ENCODE assay signal across 1 cellular context in the genomic region with DNA sequence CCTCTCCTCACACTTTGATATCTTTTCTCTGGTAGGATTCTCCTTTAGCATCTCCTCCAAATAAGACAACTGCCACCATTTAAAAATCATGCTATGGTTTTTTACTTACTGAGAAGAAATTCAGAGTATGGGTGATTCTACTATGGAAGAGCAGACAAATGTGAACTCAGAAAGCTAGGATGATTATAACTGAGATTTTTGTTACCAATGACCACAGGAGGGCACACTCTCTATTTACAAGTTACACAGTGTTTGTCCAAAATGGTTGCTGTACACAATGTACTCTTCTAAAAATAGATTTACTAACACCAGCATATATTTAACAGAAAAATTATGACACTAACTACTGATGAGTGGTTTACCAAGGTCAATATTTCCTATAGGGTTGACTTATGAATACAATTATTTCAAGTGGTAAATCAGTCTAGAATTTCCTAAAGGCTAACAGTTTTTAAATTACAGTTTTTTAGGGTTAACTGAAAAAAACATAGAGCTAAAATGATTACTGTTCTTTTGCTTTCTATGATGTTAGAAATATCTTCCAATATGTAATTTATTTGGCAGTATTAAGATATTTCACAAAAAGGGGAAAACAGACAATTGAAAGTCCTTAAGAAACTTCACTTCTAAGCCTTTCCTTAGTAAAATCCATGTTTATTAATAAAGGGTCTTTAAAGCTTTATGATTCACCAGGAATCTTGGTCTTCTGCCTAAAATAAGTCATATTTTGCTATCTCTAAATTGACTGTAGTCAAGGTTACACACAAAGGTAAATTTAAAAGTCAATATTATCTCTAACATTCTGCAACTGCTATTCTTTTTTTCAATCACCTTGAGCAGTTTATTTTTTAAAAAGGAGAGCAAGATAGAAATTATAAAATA.
TF ChIP-seq lines count a peak whose summit lies in the region.

No MANE protein-coding gene starts in this region.

TF ChIP-seq in GM12878, 131 proteins besides CTCF, POLR2A, EP300 and RAD21 (continued from another document):
- TF ChIP-seq IRF5 (IDR thresholded peaks at IDR 0.05; ENCODE audit: borderline replicate concordance) (no peak), NKRF (conservative IDR thresholded peaks at IDR 0.05) (no peak), YY1 (IDR thresholded peaks at IDR 0.05; ENCODE audit: low read depth, low read length) (peak; percentile 76; the same call in 1 of the 2 replicates), TBL1XR1 (IDR thresholded peaks at IDR 0.05; ENCODE audit: low read depth, low read length) (no peak), FOXK2 (IDR thresholded peaks at IDR 0.05) (no peak), HCFC1 (IDR thresholded peaks at IDR 0.05; ENCODE audit: low read length) (no peak)
- TF ChIP-seq, protein P1, sequence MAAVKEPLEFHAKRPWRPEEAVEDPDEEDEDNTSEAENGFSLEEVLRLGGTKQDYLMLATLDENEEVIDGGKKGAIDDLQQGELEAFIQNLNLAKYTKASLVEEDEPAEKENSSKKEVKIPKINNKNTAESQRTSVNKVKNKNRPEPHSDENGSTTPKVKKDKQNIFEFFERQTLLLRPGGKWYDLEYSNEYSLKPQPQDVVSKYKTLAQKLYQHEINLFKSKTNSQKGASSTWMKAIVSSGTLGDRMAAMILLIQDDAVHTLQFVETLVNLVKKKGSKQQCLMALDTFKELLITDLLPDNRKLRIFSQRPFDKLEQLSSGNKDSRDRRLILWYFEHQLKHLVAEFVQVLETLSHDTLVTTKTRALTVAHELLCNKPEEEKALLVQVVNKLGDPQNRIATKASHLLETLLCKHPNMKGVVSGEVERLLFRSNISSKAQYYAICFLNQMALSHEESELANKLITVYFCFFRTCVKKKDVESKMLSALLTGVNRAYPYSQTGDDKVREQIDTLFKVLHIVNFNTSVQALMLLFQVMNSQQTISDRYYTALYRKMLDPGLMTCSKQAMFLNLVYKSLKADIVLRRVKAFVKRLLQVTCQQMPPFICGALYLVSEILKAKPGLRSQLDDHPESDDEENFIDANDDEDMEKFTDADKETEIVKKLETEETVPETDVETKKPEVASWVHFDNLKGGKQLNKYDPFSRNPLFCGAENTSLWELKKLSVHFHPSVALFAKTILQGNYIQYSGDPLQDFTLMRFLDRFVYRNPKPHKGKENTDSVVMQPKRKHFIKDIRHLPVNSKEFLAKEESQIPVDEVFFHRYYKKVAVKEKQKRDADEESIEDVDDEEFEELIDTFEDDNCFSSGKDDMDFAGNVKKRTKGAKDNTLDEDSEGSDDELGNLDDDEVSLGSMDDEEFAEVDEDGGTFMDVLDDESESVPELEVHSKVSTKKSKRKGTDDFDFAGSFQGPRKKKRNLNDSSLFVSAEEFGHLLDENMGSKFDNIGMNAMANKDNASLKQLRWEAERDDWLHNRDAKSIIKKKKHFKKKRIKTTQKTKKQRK (IDR thresholded peaks at IDR 0.05; ENCODE audit: low read depth, low read length) = no peak
